In the genomic region with DNA sequence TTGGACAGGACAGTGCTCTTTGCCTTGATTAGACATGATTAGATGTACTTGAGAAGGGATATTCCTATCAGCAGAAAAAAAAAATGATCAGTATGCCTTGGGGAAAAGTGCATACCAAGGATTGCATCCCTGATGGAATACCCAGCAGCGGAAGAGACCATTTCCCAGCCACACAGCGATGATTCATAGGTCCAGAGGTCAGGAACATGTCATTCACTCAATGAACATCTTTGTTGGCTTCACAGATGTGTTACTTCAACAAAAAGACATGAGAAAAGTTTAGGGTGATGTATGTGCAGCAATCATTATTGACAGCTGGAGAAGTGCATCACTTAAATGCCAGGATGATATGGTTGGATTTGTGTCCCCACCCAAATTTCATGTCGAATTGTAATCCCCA, we compare ENCODE assay signal across 15 cellular contexts.
DNase-seq lines count a peak whose midpoint lies in the region; ATAC-seq, FAIRE-seq and TF ChIP-seq lines count a peak whose summit lies in the region.
"Had no signal": no experiment of that assay in that cellular context is flagged by ENCODE, and none has a peak within 500 bp of the region (broad histone marks: within the 10 kb centered on the region; RNA-seq: fewer than 3 reads in every experiment).

No MANE protein-coding gene starts in this region.

- dilution Hi-C loops in keratinocyte (cut with MboI; ENCODE audit: extremely low pct_ligation_motif_present, low sequenced_read_pairs): no loop called here

- H3K4me1 ChIP-seq in keratinocyte (ENCODE audit: control insufficient read depth, extremely low read depth, insufficient read depth, low read length): peaks cover 25% of the 10 kb centered on the region
- H3K4me1 ChIP-seq in tibial artery: no peaks in the 10 kb centered on the region
- H3K4me1 ChIP-seq in left ventricle myocardium inferior: no peaks in the 10 kb centered on the region
- H3K4me1 ChIP-seq: gastrocnemius medialis, spleen had no signal

- H3K27ac ChIP-seq in keratinocyte (ENCODE audit: control insufficient read depth, insufficient read depth, low read length): no peak overlapping the region
- no peak overlapping the region for H3K27ac ChIP-seq in tibial artery
- H3K27ac ChIP-seq in left ventricle myocardium inferior (replicated peaks): no peak overlapping the region
- H3K27ac ChIP-seq: gastrocnemius medialis, spleen had no signal

- no peak overlapping the region for H3K4me3 ChIP-seq in cardiac fibroblast (replicated peaks in 1 of 2; ENCODE audit: low read depth in 2 of 2, low read length in 2 of 2)
- H3K4me3 ChIP-seq in keratinocyte (ENCODE audit: control insufficient read depth in 2 of 3, extremely low read depth in 1 of 3, insufficient read depth in 2 of 3, low read depth in 1 of 3, low read length in 3 of 3): no peak overlapping the region
- H3K4me3 ChIP-seq in tibial artery: no peak overlapping the region
- H3K4me3 ChIP-seq in left ventricle myocardium inferior: no peak overlapping the region
- H3K4me3 ChIP-seq: gastrocnemius medialis, spleen had no signal

- no peaks in the 10 kb centered on the region for H3K36me3 ChIP-seq in keratinocyte (ENCODE audit: control insufficient read depth in 2 of 2, extremely low read depth in 1 of 2, insufficient read depth in 2 of 2, low read length in 2 of 2)
- H3K36me3 ChIP-seq in tibial artery: no peaks in the 10 kb centered on the region
- no peaks in the 10 kb centered on the region for H3K36me3 ChIP-seq in left ventricle myocardium inferior
- H3K36me3 ChIP-seq: gastrocnemius medialis, spleen had no signal

- no peaks in the 10 kb centered on the region for H3K9me1 ChIP-seq in keratinocyte (ENCODE audit: control insufficient read depth, extremely low read depth, insufficient read depth, low read length)

- H3K4me2 ChIP-seq in keratinocyte (ENCODE audit: control insufficient read depth, extremely low read depth, insufficient read depth, low read depth, low read length): no peak overlapping the region

- no peak overlapping the region for H2AFZ ChIP-seq in keratinocyte (ENCODE audit: control insufficient read depth, low read length)

- DNase-seq in COLO829 (ENCODE audit: low spot score) (peak; percentile 96), M059J (ENCODE audit: low read depth) (peak; percentile 82), cardiac fibroblast (ENCODE audit: low read depth in 2 of 2) (peak; percentile 13 to 21), keratinocyte (ENCODE audit: low read depth, low spot score) (peak; percentile 79), GM19239 (ENCODE audit: insufficient read length, low spot score) (no peak), tibial artery (no peak), left ventricle myocardium inferior (no peak)
- DNase-seq: activated naive CD8-positive, alpha-beta T cell treated with anti-CD3 and anti-CD28 coated beads, Interleukin-2, amount 10 ng/mL, durations not matched to agents 7 days and 5 days; gastrocnemius medialis; kidney; NCI-H1105; NCI-H510A; spleen; T-helper 17 cell had no signal

- no peaks in the 10 kb centered on the region for H3K9me3 ChIP-seq in keratinocyte (ENCODE audit: control insufficient read depth, low read depth, low read length)
- H3K9me3 ChIP-seq in tibial artery: no peaks in the 10 kb centered on the region
- no peaks in the 10 kb centered on the region for H3K9me3 ChIP-seq in left ventricle myocardium inferior (replicated peaks)
- H3K9me3 ChIP-seq: gastrocnemius medialis, spleen had no signal

- no peaks in the 10 kb centered on the region for H3K79me2 ChIP-seq in keratinocyte (ENCODE audit: control insufficient read depth, insufficient read depth, low read length)

- intact Hi-C loops in tibial artery (cut with DNase I; ENCODE audit: low total_unique reads) (no loop called here), left ventricle myocardium inferior (cut with micrococcal nuclease) (no loop called here)

- no peak for ATAC-seq in HG02840 (IDR thresholded peaks at IDR 0.05; ENCODE audit: low FRiP score, unreplicated experiment)
- ATAC-seq: gastrocnemius medialis, T-helper 17 cell had no signal

- no peak overlapping the region for H3K9ac ChIP-seq in keratinocyte (ENCODE audit: control insufficient read depth, extremely low read depth, insufficient read depth, low read length)

- FAIRE-seq in keratinocyte (lab: Jason Lieb, UNC) (peak; percentile 94), GM19239 (lab: Jason Lieb, UNC) (no peak)
- FAIRE-seq: kidney had no signal

- H3K27me3 ChIP-seq in keratinocyte (ENCODE audit: control insufficient read depth, extremely low read depth, insufficient read depth, low read length) (no peaks in the 10 kb centered on the region), tibial artery (no peaks in the 10 kb centered on the region), left ventricle myocardium inferior (ENCODE audit: low read depth) (no peaks in the 10 kb centered on the region)
- H3K27me3 ChIP-seq: gastrocnemius medialis had no signal

- TF ChIP-seq CTCF in cardiac fibroblast (IDR thresholded peaks at IDR 0.05; ENCODE audit: low read depth, low read length) (no peak), keratinocyte (optimal IDR thresholded peaks at IDR 0.05 in 1 of 3, IDR thresholded peaks at IDR 0.05 in 1 of 3, conservative IDR thresholded peaks at IDR 0.05 in 1 of 3; ENCODE audit: extremely low read depth in 1 of 3, insufficient read depth in 2 of 3, low read length in 3 of 3) (no peak), tibial artery (IDR thresholded peaks at IDR 0.05) (no peak), left ventricle myocardium inferior (IDR thresholded peaks at IDR 0.05; ENCODE audit: borderline replicate concordance) (no peak)

- no peaks in the 10 kb centered on the region for H4K20me1 ChIP-seq in keratinocyte (ENCODE audit: control insufficient read depth, extremely low read depth, insufficient read depth, low read length)

Comparison
In these comparisons a context has a peak if more than half of its experiments do, and no peak if none do; other contexts are left out.
1. DNase-seq: peak in COLO829 (single experiment), M059J (single experiment), cardiac fibroblast (2 of 2) and keratinocyte (single experiment); none in GM19239 (single experiment), tibial artery (0 of 2) and left ventricle myocardium inferior (single experiment).